ENCODE assay signal across 8 cellular contexts in genomic region chr19:4472174-4472974, GRCh38. TPM values are rescaled to one million over a fixed set of nuclear protein-coding genes. Genes with fewer than 3 reads are reported as not detected.
DNase-seq lines count a peak whose midpoint lies in the region; ATAC-seq, FAIRE-seq and TF ChIP-seq lines count a peak whose summit lies in the region.

TSS of gene HDGFL2 (plus strand) at chr19:4472297. CDS start at chr19:4472351, 54 bp downstream.

- DNase-seq in CD4-positive, alpha-beta T cell, result peak in 3 of 10 experiments; percentile 95 to 96 (median 95)
- DNase-seq in activated T-cell treated with anti-CD3 and anti-CD28 coated beads, Interleukin-2, amount 50 U/mL, for 72 hours, result no peak
- DNase-seq in heart right ventricle (peak in 1 of 2 donors; percentile 98), retinal pigment epithelial cell (ENCODE audit: low read depth) (no peak), RCC 7860 (ENCODE audit: low spot score) (no peak), HEK293T (ENCODE audit: extremely low spot score) (no peak)

- ATAC-seq in CD4-positive, alpha-beta T cell (ENCODE audit: poor library complexity), result no peak
- ATAC-seq in HG02840 (IDR thresholded peaks at IDR 0.05; ENCODE audit: low FRiP score, unreplicated experiment) (peak; percentile 14), heart right ventricle (peak in 1 of 8 donors; percentile 0), GM21619 (IDR thresholded peaks at IDR 0.05; ENCODE audit: unreplicated experiment) (no peak)
- no peak for ATAC-seq in activated T-cell treated with anti-CD3 and anti-CD28 coated beads, Interleukin-2, amount 50 U/mL, for 72 hours (replicated peaks in 1 of 2)

- no peaks in the 10 kb centered on the region for H3K27me3 Mint-ChIP-seq in CD4-positive, alpha-beta T cell
- no peaks in the 10 kb centered on the region for H3K27me3 Mint-ChIP-seq in activated T-cell treated with anti-CD3 and anti-CD28 coated beads, Interleukin-2, amount 50 U/mL, for 72 hours (ENCODE audit: low read depth)

- H3K36me3 ChIP-seq in heart right ventricle, result peaks cover 0 to 25% (median 15%) of the 10 kb centered on the region in 9 donors

- no peaks in the 10 kb centered on the region for H3K9me3 Mint-ChIP-seq in CD4-positive, alpha-beta T cell
- H3K9me3 Mint-ChIP-seq in activated T-cell treated with anti-CD3 and anti-CD28 coated beads, Interleukin-2, amount 50 U/mL, for 72 hours, result no peaks in the 10 kb centered on the region

- WGBS in heart right ventricle, 2 donors, result 0 to 1% methylated on average over 53 to 71 of the region's 71 CpGs

- peaks cover 11% of the 10 kb centered on the region for H3K36me3 Mint-ChIP-seq in CD4-positive, alpha-beta T cell (ENCODE audit: low read depth)
- peaks cover 2 to 4% of the 10 kb centered on the region in 2 donors for H3K36me3 Mint-ChIP-seq in activated T-cell treated with anti-CD3 and anti-CD28 coated beads, Interleukin-2, amount 50 U/mL, for 72 hours (ENCODE audit: insufficient read depth in 2 of 2)

- no peak within 1 kb of the TSS for H3K27ac Mint-ChIP-seq in CD4-positive, alpha-beta T cell
- H3K27ac Mint-ChIP-seq in activated T-cell treated with anti-CD3 and anti-CD28 coated beads, Interleukin-2, amount 50 U/mL, for 72 hours, result peak within 1 kb of the TSS; percentile 19

- CTCF ChIA-PET in CD4-positive, alpha-beta T cell (lab: Charles Lee), result interaction anchor here (1.3 kb wide), 1 partner anchor 72 kb away, joined by 3 read pairs; the partner anchor contains the start of gene SH3GL1
- CTCF ChIA-PET in HEK293T (lab: Yijun Ruan, JAX), result interaction anchor here (1.0 to 1.7 kb wide), 3 partner anchors 52 to 164 kb away, joined by 5 to 6 read pairs (median 5); no protein-coding TSS in a partner anchor

- peak within 1 kb of the TSS; percentile 83 for H3K4me3 Mint-ChIP-seq in CD4-positive, alpha-beta T cell
- H3K4me3 Mint-ChIP-seq in activated T-cell treated with anti-CD3 and anti-CD28 coated beads, Interleukin-2, amount 50 U/mL, for 72 hours, result peak within 1 kb of the TSS; percentile 88 to 90

- peaks cover 24% of the 10 kb centered on the region for H3K4me1 Mint-ChIP-seq in CD4-positive, alpha-beta T cell (ENCODE audit: low read depth)
- peaks cover 20% of the 10 kb centered on the region for H3K4me1 Mint-ChIP-seq in activated T-cell treated with anti-CD3 and anti-CD28 coated beads, Interleukin-2, amount 50 U/mL, for 72 hours (ENCODE audit: low read depth)

- intact Hi-C loops in CD4-positive, alpha-beta T cell (cut with DNase I, micrococcal nuclease), result loop anchor here in 1 of 2 experiments (1.0 to 10.0 kb wide), 6 partner anchors 15 to 322 kb away; partner anchors contain the start of genes CHAF1A, FEM1A, TNFAIP8L1 and UBXN6
- intact Hi-C loops in heart right ventricle (cut with DNase I), result no loop called here

- H3K9me3 ChIP-seq in CD4-positive, alpha-beta T cell (ENCODE audit: control insufficient read depth, low read length), result no peaks in the 10 kb centered on the region
- no peaks in the 10 kb centered on the region for H3K9me3 ChIP-seq in heart right ventricle

- no peak for FAIRE-seq in RCC 7860 (lab: Jason Lieb, UNC)

- H3K27ac ChIP-seq in CD4-positive, alpha-beta T cell (ENCODE audit: low read depth, low read length), result peak within 1 kb of the TSS; percentile 71
- peak within 1 kb of the TSS; percentile 11 to 93 (median 87) for H3K27ac ChIP-seq in heart right ventricle

- POLR2A ChIA-PET in CD4-positive, alpha-beta T cell (lab: Charles Lee), result interaction anchor here (0.7 to 1.9 kb wide), 12 partner anchors 14 to 1432 kb away, joined by 3 to 36 read pairs (median 8); partner anchors contain the start of genes CHAF1A, FEM1A, KDM4B and MPND
- POLR2A ChIA-PET in HEK293T (lab: Yijun Ruan, JAX), result interaction anchor here (1.2 to 2.2 kb wide), 4 partner anchors 15 to 53 kb away, joined by 3 to 20 read pairs (median 6); partner anchors contain the start of gene UBXN6

- TF ChIP-seq CTCF in CD4-positive, alpha-beta T cell (IDR thresholded peaks at IDR 0.05), result no peak
- no peak for TF ChIP-seq CTCF in heart right ventricle (IDR thresholded peaks at IDR 0.05)
- no peak for TF ChIP-seq CTCF in retinal pigment epithelial cell (conservative IDR thresholded peaks at IDR 0.05; ENCODE audit: low read depth, low read length)

- no peaks in the 10 kb centered on the region for H3K27me3 ChIP-seq in CD4-positive, alpha-beta T cell (ENCODE audit: control insufficient read depth, insufficient read depth, low read length)
- no peaks in the 10 kb centered on the region for H3K27me3 ChIP-seq in heart right ventricle

- H3K4me1 ChIP-seq in heart right ventricle, result peaks cover 8 to 31% (median 25%) of the 10 kb centered on the region in 9 donors

- H3K4me3 ChIP-seq in heart right ventricle (peak within 1 kb of the TSS; percentile 84 to 100 (median 94)), retinal pigment epithelial cell (ENCODE audit: low read length) (peak within 1 kb of the TSS; percentile 77)

TF ChIP-seq in HEK293T, 16 proteins besides CTCF, POLR2A, EP300 and RAD21:
- TF ChIP-seq FOXM1 (IDR thresholded peaks at IDR 0.05; ENCODE audit: borderline replicate concordance), result no peak
- TF ChIP-seq CTBP1 (IDR thresholded peaks at IDR 0.05; ENCODE audit: borderline replicate concordance), result no peak
- TF ChIP-seq HDGF (IDR thresholded peaks at IDR 0.05; ENCODE audit: borderline replicate concordance), result no peak
- no peak for TF ChIP-seq SP1 (IDR thresholded peaks at IDR 0.05)
- no peak for TF ChIP-seq ARNT (IDR thresholded peaks at IDR 0.05)
- no peak for TF ChIP-seq FOXA1 (IDR thresholded peaks at IDR 0.05)
- TF ChIP-seq, protein P1, sequence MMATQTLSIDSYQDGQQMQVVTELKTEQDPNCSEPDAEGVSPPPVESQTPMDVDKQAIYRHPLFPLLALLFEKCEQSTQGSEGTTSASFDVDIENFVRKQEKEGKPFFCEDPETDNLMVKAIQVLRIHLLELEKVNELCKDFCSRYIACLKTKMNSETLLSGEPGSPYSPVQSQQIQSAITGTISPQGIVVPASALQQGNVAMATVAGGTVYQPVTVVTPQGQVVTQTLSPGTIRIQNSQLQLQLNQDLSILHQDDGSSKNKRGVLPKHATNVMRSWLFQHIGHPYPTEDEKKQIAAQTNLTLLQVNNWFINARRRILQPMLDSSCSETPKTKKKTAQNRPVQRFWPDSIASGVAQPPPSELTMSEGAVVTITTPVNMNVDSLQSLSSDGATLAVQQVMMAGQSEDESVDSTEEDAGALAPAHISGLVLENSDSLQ (IDR thresholded peaks at IDR 0.05), result no peak
- TF ChIP-seq FOXK2 (IDR thresholded peaks at IDR 0.05), result no peak
- no peak for TF ChIP-seq NFRKB (IDR thresholded peaks at IDR 0.05)
- no peak for TF ChIP-seq BHLHE40 (IDR thresholded peaks at IDR 0.05; ENCODE audit: borderline replicate concordance)
- no peak for TF ChIP-seq ELF4 (IDR thresholded peaks at IDR 0.05)
- TF ChIP-seq LEF1 (IDR thresholded peaks at IDR 0.05; ENCODE audit: borderline replicate concordance), result no peak
- TF ChIP-seq SUZ12 (IDR thresholded peaks at IDR 0.05), result no peak
- TF ChIP-seq TARDBP (IDR thresholded peaks at IDR 0.05), result no peak

RNA-seq across cellular contexts. Expression of gene HDGFL2, which starts in this region (rescaled TPM):
- 10 to 100 TPM; 17.2 to 18.0 TPM for total RNA-seq in CD4-positive, alpha-beta T cell
- total RNA-seq in activated T-cell treated with anti-CD3 and anti-CD28 coated beads, Interleukin-2, amount 50 U/mL, for 72 hours, result 10 to 100 TPM; 48.5 to 58.9 TPM
- 10 to 100 TPM; 20.5 to 39.0 (median 26.7) TPM for total RNA-seq in heart right ventricle
- 10 to 100 TPM; 32.9 to 40.9 TPM for polyA plus RNA-seq in heart right ventricle
